ENCODE assay signal across 15 cellular contexts in the genomic region with DNA sequence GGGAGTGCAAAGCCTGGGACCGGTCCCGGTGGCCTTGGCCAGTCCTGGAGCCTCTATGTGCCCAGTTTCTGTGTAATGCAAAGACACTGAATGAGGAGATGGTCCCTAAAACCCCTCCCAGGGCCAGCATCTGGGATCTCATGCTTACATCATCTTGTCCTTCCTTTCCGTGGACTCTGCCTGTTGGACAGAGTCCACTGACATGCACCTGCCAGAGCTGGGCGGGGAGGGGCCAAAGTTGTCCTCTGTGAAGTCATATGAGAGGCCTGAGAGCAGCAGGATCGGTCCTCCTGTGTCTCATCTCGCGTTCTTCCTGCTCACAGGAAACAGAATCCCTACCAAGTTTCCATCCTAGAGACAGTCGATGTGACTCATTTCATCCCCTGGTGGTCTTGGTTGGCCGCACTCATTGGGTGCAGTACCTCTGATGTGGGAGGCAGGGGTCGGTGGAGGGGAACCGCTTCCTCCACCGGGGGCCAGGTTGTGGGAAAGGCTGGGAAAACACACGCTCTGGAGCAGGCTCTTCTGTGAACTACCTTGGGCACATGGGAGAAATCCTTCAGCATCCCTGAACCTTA.
DNase-seq lines count a peak whose midpoint lies in the region; ATAC-seq and TF ChIP-seq lines count a peak whose summit lies in the region.
"Had no signal": no experiment of that assay in that cellular context is flagged by ENCODE, and none has a peak within 500 bp of the region (broad histone marks: within the 10 kb centered on the region; RNA-seq: fewer than 3 reads in every experiment).

No MANE protein-coding gene starts in this region.

- TF ChIP-seq POLR2A in transverse colon (IDR thresholded peaks at IDR 0.05): no peak

- H3K27ac Mint-ChIP-seq in chondrocyte (ENCODE audit: unreplicated experiment): no peak overlapping the region
- H3K27ac Mint-ChIP-seq in natural killer cell treated with Interleukin-12 subunit alpha and Interleukin-12 subunit beta and Interleukin-15 and Interleukin-18, amount 100 ng/mL, for 72 hours: no peak overlapping the region
- H3K27ac Mint-ChIP-seq: CD4-positive, alpha-beta memory T cell; naive thymus-derived CD4-positive, alpha-beta T cell had no signal

- H3K27me3 Mint-ChIP-seq in chondrocyte (ENCODE audit: low read depth): peaks cover 9% of the 10 kb centered on the region
- H3K27me3 Mint-ChIP-seq in activated T-cell treated with anti-CD3 and anti-CD28 coated beads, Interleukin-2, amount 50 U/mL, for 4 hours (ENCODE audit: low read depth): peaks cover 33% of the 10 kb centered on the region
- H3K27me3 Mint-ChIP-seq in natural killer cell treated with Interleukin-12 subunit alpha and Interleukin-12 subunit beta and Interleukin-15 and Interleukin-18, amount 100 ng/mL, for 72 hours: peaks cover 28 to 29% of the 10 kb centered on the region in 2 donors

- peak overlapping the region; percentile 31 for H3K4me3 Mint-ChIP-seq in chondrocyte (ENCODE audit: unreplicated experiment)
- no peak overlapping the region for H3K4me3 Mint-ChIP-seq in activated T-cell treated with anti-CD3 and anti-CD28 coated beads, Interleukin-2, amount 50 U/mL, for 4 hours
- H3K4me3 Mint-ChIP-seq in natural killer cell treated with Interleukin-12 subunit alpha and Interleukin-12 subunit beta and Interleukin-15 and Interleukin-18, amount 100 ng/mL, for 72 hours: no peak overlapping the region
- H3K4me3 Mint-ChIP-seq: CD4-positive, alpha-beta memory T cell; naive thymus-derived CD4-positive, alpha-beta T cell had no signal

- H3K9ac ChIP-seq in SK-N-SH: no peak overlapping the region
- H3K9ac ChIP-seq in liver (ENCODE audit: low read depth in 1 of 2, low read length in 2 of 2): no peak overlapping the region

- CTCF ChIA-PET in SK-N-SH (lab: Yijun Ruan, JAX): interaction anchor here (0.6 to 9.2 kb wide), 124 partner anchors 10 to 1609 kb away, joined by 3 to 136 read pairs (median 5); partner anchors contain the start of gene PLXNA4

- H3K27me3 ChIP-seq in SK-N-SH (ENCODE audit: insufficient read depth) (no peaks in the 10 kb centered on the region), liver (ENCODE audit: control insufficient read depth in 4 of 4, insufficient read depth in 4 of 4, low read length in 3 of 4) (peaks cover 0 to 10% (median 1%) of the 10 kb centered on the region in 4 donors), transverse colon (peaks cover 8% of the 10 kb centered on the region)

- POLR2A ChIA-PET in SK-N-SH (lab: Yijun Ruan, JAX): interaction anchor here (1.2 kb wide), 1 partner anchor 632 kb away, joined by 4 read pairs; no protein-coding TSS in a partner anchor

- no peak overlapping the region for H2AFZ ChIP-seq in SK-N-SH (ENCODE audit: low read depth)

- no peak for TF ChIP-seq RAD21 in SK-N-SH (IDR thresholded peaks at IDR 0.05; ENCODE audit: low read length)
- no peak for TF ChIP-seq RAD21 in liver (IDR thresholded peaks at IDR 0.05)

- intact Hi-C loops in transverse colon (cut with DNase I; ENCODE audit: low total_unique reads): loop anchor here (10.0 kb wide), 1 partner anchor 639 kb away; no protein-coding TSS in a partner anchor

- 93% methylated on average over 13 of the region's 13 CpGs for WGBS in SK-N-SH (ENCODE audit: low lambda C conversion rate)
- WGBS in liver: 65% methylated on average over 13 of the region's 13 CpGs
- WGBS in transverse colon (ENCODE audit: low coverage in 1 of 2), 2 donors: 60% methylated on average over 13 of the region's 13 CpGs; no CpG with 5 or more reads in 1 of the 2 donors

- no peaks in the 10 kb centered on the region for H3K9me3 ChIP-seq in SK-N-SH
- peaks cover 0 to 1% (median 0%) of the 10 kb centered on the region in 4 donors for H3K9me3 ChIP-seq in liver (ENCODE audit: control insufficient read depth in 4 of 4, low read length in 3 of 4)
- no peaks in the 10 kb centered on the region for H3K9me3 ChIP-seq in transverse colon

- no peaks in the 10 kb centered on the region for H3K36me3 Mint-ChIP-seq in chondrocyte (ENCODE audit: low read depth)
- no peaks in the 10 kb centered on the region for H3K36me3 Mint-ChIP-seq in activated T-cell treated with anti-CD3 and anti-CD28 coated beads, Interleukin-2, amount 50 U/mL, for 4 hours (ENCODE audit: insufficient read depth)
- no peaks in the 10 kb centered on the region for H3K36me3 Mint-ChIP-seq in natural killer cell treated with Interleukin-12 subunit alpha and Interleukin-12 subunit beta and Interleukin-15 and Interleukin-18, amount 100 ng/mL, for 72 hours
- H3K36me3 Mint-ChIP-seq: CD4-positive, alpha-beta memory T cell; naive thymus-derived CD4-positive, alpha-beta T cell had no signal

- TF ChIP-seq EP300 in SK-N-SH (IDR thresholded peaks at IDR 0.05; ENCODE audit: borderline replicate concordance in 1 of 2, low read depth in 1 of 2, low read length in 1 of 2) (no peak), transverse colon (IDR thresholded peaks at IDR 0.05; ENCODE audit: low read depth) (no peak)

- in situ Hi-C loops in transverse colon (cut with MboI; ENCODE audit: low pct_ligation_motif_present in 1 of 4, low pct_unique_long_range_greater_than_20kb in 1 of 4, low sequenced_read_pairs in 3 of 4): loop anchor here (10.0 to 25.0 kb wide), 3 partner anchors 316 to 641 kb away; partner anchors contain the start of gene PLXNA4 (in 2 of the 4)

- H3K4me2 ChIP-seq in SK-N-SH: 0 out of 2 replicates have a peak overlapping the region, but pooled peaks have one; percentile 47

- H3K9me3 Mint-ChIP-seq in chondrocyte (ENCODE audit: low read depth): peaks cover 13% of the 10 kb centered on the region
- no peaks in the 10 kb centered on the region for H3K9me3 Mint-ChIP-seq in activated T-cell treated with anti-CD3 and anti-CD28 coated beads, Interleukin-2, amount 50 U/mL, for 4 hours
- no peaks in the 10 kb centered on the region for H3K9me3 Mint-ChIP-seq in natural killer cell treated with Interleukin-12 subunit alpha and Interleukin-12 subunit beta and Interleukin-15 and Interleukin-18, amount 100 ng/mL, for 72 hours

- no peaks in the 10 kb centered on the region for H4K20me1 ChIP-seq in SK-N-SH (ENCODE audit: insufficient read depth)

- peaks cover 53% of the 10 kb centered on the region for H3K4me1 Mint-ChIP-seq in chondrocyte (ENCODE audit: low read depth)
- H3K4me1 Mint-ChIP-seq in activated T-cell treated with anti-CD3 and anti-CD28 coated beads, Interleukin-2, amount 50 U/mL, for 4 hours (ENCODE audit: low read depth): no peaks in the 10 kb centered on the region
- H3K4me1 Mint-ChIP-seq in natural killer cell treated with Interleukin-12 subunit alpha and Interleukin-12 subunit beta and Interleukin-15 and Interleukin-18, amount 100 ng/mL, for 72 hours (ENCODE audit: low read depth in 2 of 2): no peaks in the 10 kb centered on the region
- H3K4me1 Mint-ChIP-seq: CD4-positive, alpha-beta memory T cell had no signal

- no peaks in the 10 kb centered on the region for H3K9me2 ChIP-seq in SK-N-SH

- H3K4me1 ChIP-seq in SK-N-SH (ENCODE audit: control insufficient read depth in 1 of 2, insufficient read depth in 2 of 2, low read depth in 1 of 2, low read length in 1 of 2): peaks cover 13 to 34% of the 10 kb centered on the region in 2 experiments; a peak in 3 of 4 replicates
- H3K4me1 ChIP-seq in liver (ENCODE audit: control insufficient read depth in 4 of 4, insufficient read depth in 4 of 4, low read length in 3 of 4): peaks cover 0 to 7% (median 0%) of the 10 kb centered on the region in 4 donors
- peaks cover 9 to 22% (median 21%) of the 10 kb centered on the region in 4 donors for H3K4me1 ChIP-seq in transverse colon

- H3K27ac ChIP-seq in SK-N-SH (ENCODE audit: low read depth in 2 of 2, low read length in 1 of 2): peak overlapping the region in 1 of 2 experiments; percentile 31; a peak in 1 of 4 replicates
- no peak overlapping the region for H3K27ac ChIP-seq in liver (ENCODE audit: low read depth in 1 of 2, low read length in 2 of 2)
- no peak overlapping the region for H3K27ac ChIP-seq in transverse colon
- H3K27ac ChIP-seq: SK-N-MC had no signal

- H3K4me3 ChIP-seq in SK-N-SH (ENCODE audit: low read depth in 2 of 2, low read length in 1 of 2): no peak overlapping the region
- H3K4me3 ChIP-seq in liver (ENCODE audit: low read depth in 1 of 3, low read length in 3 of 3): no peak overlapping the region
- no peak overlapping the region for H3K4me3 ChIP-seq in transverse colon
- H3K4me3 ChIP-seq: SK-N-MC had no signal

- peak; percentile 40 for DNase-seq in SK-N-SH
- no peak for DNase-seq in chondrocyte (ENCODE audit: low spot score)
- peak; percentile 25 for DNase-seq in transverse colon
- DNase-seq in medulla oblongata (ENCODE audit: extremely low spot score): no peak
- DNase-seq in activated T-cell treated with anti-CD3 and anti-CD28 coated beads, Interleukin-2, amount 50 U/mL, for 4 hours: no peak
- no peak for DNase-seq in natural killer cell treated with Interleukin-12 subunit alpha and Interleukin-12 subunit beta and Interleukin-15 and Interleukin-18, amount 100 ng/mL, for 72 hours (ENCODE audit: low spot score)
- DNase-seq: activated effector memory CD4-positive, alpha-beta T cell treated with Interleukin-2 at 50 U/mL for 16 hours; CD4-positive, alpha-beta memory T cell; effector memory CD4-positive, alpha-beta T cell; NCI-H187 treated with DMSO at 0.1 percent for 48 hours; stimulated activated naive CD4-positive, alpha-beta T cell treated with Interleukin-2 at 50 U/mL for 16 hours had no signal

- ATAC-seq in SK-N-SH treated with all-trans-retinoic acid at 6 μM for 48 hours: no peak
- ATAC-seq in activated T-cell treated with anti-CD3 and anti-CD28 coated beads, Interleukin-2, amount 50 U/mL, for 4 hours: no peak
- no peak for ATAC-seq in natural killer cell treated with Interleukin-12 subunit alpha and Interleukin-12 subunit beta and Interleukin-15 and Interleukin-18, amount 100 ng/mL, for 72 hours

- no peaks in the 10 kb centered on the region for H3K79me2 ChIP-seq in SK-N-SH (ENCODE audit: insufficient read depth)

- H3K36me3 ChIP-seq in SK-N-SH (replicated peaks in 1 of 2; ENCODE audit: control insufficient read depth in 1 of 2, insufficient read depth in 2 of 2, low read length in 1 of 2) (peaks cover 0 to 35% of the 10 kb centered on the region in 2 experiments), liver (ENCODE audit: control insufficient read depth in 4 of 4, insufficient read depth in 3 of 4, low read depth in 1 of 4, low read length in 3 of 4) (no peaks in the 10 kb centered on the region), transverse colon (no peaks in the 10 kb centered on the region)

- H3F3A ChIP-seq in SK-N-SH (replicated peaks; ENCODE audit: insufficient read depth): peaks cover 28% of the 10 kb centered on the region

- no peak for TF ChIP-seq CTCF in SK-N-SH (IDR thresholded peaks at IDR 0.05)
- no peak for TF ChIP-seq CTCF in chondrocyte (IDR thresholded peaks at IDR 0.05)
- TF ChIP-seq CTCF in liver (IDR thresholded peaks at IDR 0.05; ENCODE audit: low read depth, low read length, missing input control): no peak
- no peak for TF ChIP-seq CTCF in transverse colon (IDR thresholded peaks at IDR 0.05)

TF ChIP-seq in SK-N-SH, 30 proteins besides CTCF, POLR2A, EP300 and RAD21:
- no peak for TF ChIP-seq GATA2 (CRISPR knock-in tag; IDR thresholded peaks at IDR 0.05)

TF ChIP-seq in SK-N-SH treated with all-trans-retinoic acid at 6 μM for 48 hours, 23 proteins besides CTCF, POLR2A, EP300 and RAD21 (continues in another document):
- no peak for TF ChIP-seq RARB (CRISPR knock-in tag; IDR thresholded peaks at IDR 0.05)

TF ChIP-seq in liver, 16 proteins besides CTCF, POLR2A, EP300 and RAD21 (continues in another document):
- peak; percentile 35 for TF ChIP-seq HNF4G (IDR thresholded peaks at IDR 0.05)

Comparison
In these comparisons a context has a peak if more than half of its experiments do, and no peak if none do; other contexts are left out.
1. DNase-seq: peak in SK-N-SH (single experiment) and transverse colon (single experiment); none in chondrocyte (single experiment), medulla oblongata (single experiment), activated T-cell treated with anti-CD3 and anti-CD28 coated beads, Interleukin-2, amount 50 U/mL, for 4 hours (single experiment) and natural killer cell treated with Interleukin-12 subunit alpha and Interleukin-12 subunit beta and Interleukin-15 and Interleukin-18, amount 100 ng/mL, for 72 hours (single experiment).